ENCODE assay signal across 11 cellular contexts in genomic region chr21:34702341-34702807, GRCh38. TPM values are rescaled to one million over a fixed set of nuclear protein-coding genes. Genes with fewer than 3 reads are reported as not detected.
DNase-seq lines count a peak whose midpoint lies in the region.
"Had no signal": no experiment of that assay in that cellular context is flagged by ENCODE, and none has a peak within 500 bp of the region (broad histone marks: within the 10 kb centered on the region; RNA-seq: fewer than 3 reads in every experiment).

No MANE protein-coding gene starts in this region.

- no peak overlapping the region for H3K14ac ChIP-seq in trophoblast cell (ENCODE audit: low read length)

- H3K79me1 ChIP-seq in trophoblast cell (ENCODE audit: low read length): no peaks in the 10 kb centered on the region

- DNase-seq in AG08395 (ENCODE audit: low spot score): peak; percentile 94
- DNase-seq in LHCN-M2 (ENCODE audit: low read depth): peak; percentile 18
- peak; percentile 97 for DNase-seq in fibroblast of gingiva (ENCODE audit: low read depth)
- DNase-seq in trophoblast cell: peak; percentile 93 to 94
- DNase-seq in NCI-H82 (lab: John Stamatoyannopoulos, UW): no peak
- DNase-seq in activated naive CD4-positive, alpha-beta T cell (lab: John Stamatoyannopoulos, UW): no peak
- DNase-seq in NCI-H2171 treated with DMSO at 0.1 percent for 48 hours (lab: John Stamatoyannopoulos, UW): no peak
- no peak for DNase-seq in activated CD4-positive, alpha-beta T cell treated with anti-CD3 and anti-CD28 coated beads for 4 hours
- DNase-seq: naive thymus-derived CD4-positive, alpha-beta T cell; NCI-H2029 treated with DMSO at 0.1 percent for 48 hours; stimulated activated naive CD8-positive, alpha-beta T cell treated with anti-CD3 and anti-CD28 coated beads, Interleukin-15, Interleukin-2, amounts not matched to agents 100 U/mL and 50 U/mL, for 24 hours had no signal

- H4K8ac ChIP-seq in trophoblast cell (ENCODE audit: low read depth, low read length): no peak overlapping the region

- H2BK12ac ChIP-seq in trophoblast cell (ENCODE audit: low read length): no peak overlapping the region

- H3K9ac ChIP-seq in trophoblast cell (ENCODE audit: low read length): no peak overlapping the region

- no peaks in the 10 kb centered on the region for H3K36me3 ChIP-seq in trophoblast cell (ENCODE audit: control insufficient read depth in 1 of 2, insufficient read depth in 2 of 2, low read length in 2 of 2)

- peaks cover 5 to 11% of the 10 kb centered on the region in 2 experiments for H3K4me1 ChIP-seq in trophoblast cell (ENCODE audit: control insufficient read depth in 1 of 2, insufficient read depth in 2 of 2, low read length in 2 of 2)

- no peak overlapping the region for H3K4me3 ChIP-seq in trophoblast cell (ENCODE audit: low read depth, low read length)

- H3K27me3 ChIP-seq in trophoblast cell (ENCODE audit: insufficient read depth, low read length): no peaks in the 10 kb centered on the region

- H3K18ac ChIP-seq in trophoblast cell (ENCODE audit: low read length): no peak overlapping the region

- H4K12ac ChIP-seq in trophoblast cell (ENCODE audit: low read depth, low read length): no peak overlapping the region

- no peak overlapping the region for H2BK120ac ChIP-seq in trophoblast cell (ENCODE audit: insufficient read depth, low read length, poor library complexity)

- no peak overlapping the region for H4K91ac ChIP-seq in trophoblast cell (ENCODE audit: low read depth, low read length)

- WGBS in trophoblast cell (ENCODE audit: extremely low coverage, insufficient coverage, insufficient read length): no CpG with 5 or more reads among the region's 16 CpGs

- no peak overlapping the region for H3K23ac ChIP-seq in trophoblast cell (ENCODE audit: low read length)

- no peak overlapping the region for H3K4ac ChIP-seq in trophoblast cell (ENCODE audit: low read depth, low read length)

- no peak overlapping the region for H3K4me2 ChIP-seq in trophoblast cell (ENCODE audit: low read length)

- H3K79me2 ChIP-seq in trophoblast cell (ENCODE audit: control insufficient read depth, insufficient read depth, low read length, poor library complexity): no peaks in the 10 kb centered on the region

- peak overlapping the region; percentile 28 for H2AFZ ChIP-seq in trophoblast cell (ENCODE audit: insufficient read depth, low read length, poor library complexity)

- H2BK5ac ChIP-seq in trophoblast cell (ENCODE audit: low read depth, low read length, poor library complexity): no peak overlapping the region

- H3K9me3 ChIP-seq in trophoblast cell (ENCODE audit: insufficient read depth, low read depth, low read length): peaks cover 2% of the 10 kb centered on the region

- no peak overlapping the region for H3K27ac ChIP-seq in trophoblast cell (ENCODE audit: low read depth, low read length)

- no peak overlapping the region for H2AK5ac ChIP-seq in trophoblast cell (ENCODE audit: low read length)

RNA-seq across cellular contexts. Expression of gene CLIC6, which starts 33.6 kb away (rescaled TPM):
- not detected in 2 replicates for total RNA-seq in LHCN-M2 (2014; rRNA removed)
- 0.01 TPM for polyA plus RNA-seq in LHCN-M2 (2012)
- polyA plus RNA-seq in trophoblast cell (2013): 0.18 and 0.19 TPM in 2 replicates

Comparison
In these comparisons a context has a peak if more than half of its experiments do, and no peak if none do; other contexts are left out.
1. DNase-seq: peak in AG08395 (single experiment), LHCN-M2 (single experiment), fibroblast of gingiva (single experiment) and trophoblast cell (2 of 2); none in NCI-H82 (single experiment), activated naive CD4-positive, alpha-beta T cell (0 of 4), NCI-H2171 treated with DMSO at 0.1 percent for 48 hours (single experiment) and activated CD4-positive, alpha-beta T cell treated with anti-CD3 and anti-CD28 coated beads for 4 hours (0 of 2).